ENCODE assay signal across 13 cellular contexts in the genomic region with DNA sequence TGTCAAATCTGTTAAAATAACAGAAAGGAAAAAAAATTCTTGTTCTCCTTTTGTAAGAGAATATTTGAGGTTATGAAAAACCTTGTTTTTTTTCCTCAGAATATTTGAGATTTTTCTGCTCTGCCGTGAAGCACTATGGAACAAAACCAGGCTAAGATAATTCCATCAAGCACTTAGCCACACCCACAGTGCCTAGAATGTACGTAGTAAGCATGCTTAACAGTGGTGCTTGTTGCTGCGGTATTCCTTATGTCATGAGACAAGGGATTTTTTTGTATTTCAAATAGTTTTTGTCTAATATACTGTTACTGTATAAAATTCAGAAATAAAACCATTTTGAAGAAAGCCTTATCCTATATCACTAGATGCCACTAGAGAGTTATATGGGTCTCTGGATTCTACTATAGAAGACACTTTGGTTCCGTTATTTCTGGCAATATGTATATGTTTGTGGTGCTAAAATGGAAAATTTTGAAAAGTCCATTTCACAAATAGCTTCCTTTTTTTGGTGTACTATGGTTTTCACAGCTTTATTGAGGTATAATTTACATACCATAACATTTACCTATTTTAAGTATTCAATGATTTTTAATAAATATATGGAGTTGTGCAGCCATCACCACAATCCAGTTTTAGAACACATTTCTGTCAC. TPM values are rescaled to one million over a fixed set of nuclear protein-coding genes. Genes with fewer than 3 reads are reported as not detected.
DNase-seq lines count a peak whose midpoint lies in the region; ATAC-seq and TF ChIP-seq lines count a peak whose summit lies in the region.
"Had no signal": no experiment of that assay in that cellular context is flagged by ENCODE, and none has a peak within 500 bp of the region (broad histone marks: within the 10 kb centered on the region; RNA-seq: fewer than 3 reads in every experiment).

No MANE protein-coding gene starts in this region.

- intact Hi-C loops in uterus (cut with DNase I; ENCODE audit: low total_unique reads), result no loop called here

- DNase-seq in AG08396 (ENCODE audit: low spot score) (peak; percentile 20), adipocyte (ENCODE audit: low read depth) (peak; percentile 83), inferior parietal cortex (ENCODE audit: extremely low spot score) (peak; percentile 32), uterus (no peak)
- no peak for DNase-seq in stimulated activated naive CD4-positive, alpha-beta T cell treated with Interleukin-2 at 50 U/mL for 16 hours (lab: John Stamatoyannopoulos, UW)
- no peak for DNase-seq in activated CD4-positive, alpha-beta T cell treated with anti-CD3 and anti-CD28 coated beads for 48 hours
- DNase-seq: activated naive CD4-positive, alpha-beta T cell treated with Interleukin-2 at 50 U/mL for 16 hours; stimulated activated CD4-positive, alpha-beta T cell treated with anti-CD3 and anti-CD28 coated beads, Interleukin-15, amount 100 ng/mL, for 24 hours had no signal

- no peaks in the 10 kb centered on the region for H3K27me3 ChIP-seq in adipocyte (replicated peaks; ENCODE audit: control insufficient read depth, insufficient read depth, low read length)
- H3K27me3 ChIP-seq in uterus, result no peaks in the 10 kb centered on the region
- H3K27me3 ChIP-seq: BLaER1 treated with 17β-estradiol and CSF1 and Interleukin-3, amounts not matched to agents 10 nM and 100 nM; neutrophil had no signal

- H3K4me1 ChIP-seq in adipocyte (ENCODE audit: control insufficient read depth, insufficient read depth, low read length) (peaks cover 9% of the 10 kb centered on the region), uterus (no peaks in the 10 kb centered on the region)

- H3K4me3 ChIP-seq in adipocyte (ENCODE audit: low read length), result no peak overlapping the region
- no peak overlapping the region for H3K4me3 ChIP-seq in uterus
- H3K4me3 ChIP-seq: BLaER1 treated with 17β-estradiol and CSF1 and Interleukin-3, amounts not matched to agents 10 nM and 100 nM; coronary artery had no signal

- peaks cover 44% of the 10 kb centered on the region for H3K36me3 ChIP-seq in adipocyte (ENCODE audit: control insufficient read depth, insufficient read depth, low read length, severe bottlenecking)
- H3K36me3 ChIP-seq in uterus, result no peaks in the 10 kb centered on the region
- H3K36me3 ChIP-seq: neutrophil had no signal

- H3K9ac ChIP-seq in adipocyte (ENCODE audit: low read length), result no peak overlapping the region
- H3K9ac ChIP-seq: BLaER1 treated with 17β-estradiol and CSF1 and Interleukin-3, amounts not matched to agents 10 nM and 100 nM had no signal

- H3K9me3 ChIP-seq in adipocyte (ENCODE audit: control insufficient read depth, low read length), result peaks cover 10% of the 10 kb centered on the region
- peaks cover 0 to 7% of the 10 kb centered on the region in 2 donors for H3K9me3 ChIP-seq in uterus
- H3K9me3 ChIP-seq: neutrophil had no signal

- ATAC-seq in GM18867 (IDR thresholded peaks at IDR 0.05; ENCODE audit: unreplicated experiment), result peak; percentile 55
- no peak for ATAC-seq in HG03159 (IDR thresholded peaks at IDR 0.05; ENCODE audit: unreplicated experiment)

- peak overlapping the region in 1 of 2 donors; percentile 67 for H3K27ac ChIP-seq in uterus
- H3K27ac ChIP-seq: BLaER1 treated with 17β-estradiol and CSF1 and Interleukin-3, amounts not matched to agents 10 nM and 100 nM; coronary artery; neutrophil had no signal

- TF ChIP-seq POLR2A in uterus (IDR thresholded peaks at IDR 0.05), result no peak

- no peak for TF ChIP-seq CTCF in uterus (IDR thresholded peaks at IDR 0.05)

RNA-seq across cellular contexts. Expression of a gene that starts 23.7 kb away (rescaled TPM):
- total RNA-seq in uterus, result 10 to 100 TPM; 22.5 to 41.1 (median 28.6) TPM

RNA-seq across cellular contexts. Expression of a gene that starts 24.0 kb away (rescaled TPM):
- total RNA-seq in uterus, result 10 to 100 TPM; 20.7 to 40.4 (median 29.0) TPM

Comparison
In these comparisons a context has a peak if more than half of its experiments do, and no peak if none do; other contexts are left out.
1. DNase-seq: peak in AG08396 (single experiment), adipocyte (single experiment) and inferior parietal cortex (single experiment); none in stimulated activated naive CD4-positive, alpha-beta T cell treated with Interleukin-2 at 50 U/mL for 16 hours (single experiment), uterus (0 of 2) and activated CD4-positive, alpha-beta T cell treated with anti-CD3 and anti-CD28 coated beads for 48 hours (single experiment).